ENCODE assay signal across 8 cellular contexts in the genomic region with DNA sequence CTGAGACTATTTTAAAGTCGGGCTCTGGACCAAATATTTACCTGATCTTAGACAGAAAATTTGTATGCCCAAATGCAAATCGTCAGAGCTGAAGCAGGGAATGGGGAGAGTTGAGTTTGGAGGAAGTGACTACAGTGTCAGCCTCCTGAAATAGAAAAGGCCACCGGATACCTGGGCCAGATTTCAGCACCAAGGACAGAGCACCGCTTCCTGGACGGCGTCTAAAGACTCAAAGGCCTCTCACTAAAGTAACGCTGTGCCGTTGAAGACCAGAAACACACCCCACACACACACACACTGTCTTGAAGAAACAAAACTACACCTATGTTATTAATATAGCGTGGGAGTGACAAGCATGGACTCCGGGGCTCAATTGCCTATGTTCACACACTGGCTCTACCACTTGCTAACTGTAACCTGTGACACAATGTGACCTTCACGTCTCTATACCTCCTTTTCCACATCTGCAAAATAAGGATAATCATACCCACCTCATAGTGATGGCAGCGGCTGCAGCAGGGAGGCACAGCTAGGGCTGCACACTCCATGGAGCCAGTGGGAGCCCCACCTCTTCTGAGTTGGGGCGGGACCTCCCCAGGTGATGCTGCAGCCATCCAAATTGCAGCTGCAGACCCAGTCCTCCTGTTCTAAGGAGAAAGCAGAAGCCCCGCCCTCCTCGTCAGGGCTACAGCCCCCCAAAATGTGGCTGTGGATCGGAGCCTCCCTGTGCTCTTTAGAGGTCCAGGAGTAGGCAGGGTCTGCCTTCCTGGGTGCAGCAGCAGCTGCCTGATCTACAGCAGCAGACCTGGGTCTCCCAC. TPM values are rescaled to one million over a fixed set of nuclear protein-coding genes. Genes with fewer than 3 reads are reported as not detected.
DNase-seq lines count a peak whose midpoint lies in the region; ATAC-seq and TF ChIP-seq lines count a peak whose summit lies in the region.

No MANE protein-coding gene starts in this region.

- no peaks in the 10 kb centered on the region for H3K36me3 ChIP-seq in BE2C

- H3K27me3 ChIP-seq in BE2C: peaks cover 19% of the 10 kb centered on the region

- no peak overlapping the region for H3K4me3 ChIP-seq in BE2C (ENCODE audit: low read depth, low read length)

- DNase-seq in EL (peak; percentile 37), NCI-H1048 (lab: John Stamatoyannopoulos, UW) (peak; percentile 64), activated T-cell treated with anti-CD3 and anti-CD28 coated beads for 1 hour (ENCODE audit: low read depth) (peak; percentile 62), foreskin melanocyte (peak; percentile 14), BE2C (no peak), NCI-H748 treated with DMSO at 0.1 percent for 48 hours (lab: John Stamatoyannopoulos, UW) (no peak)
- DNase-seq in stimulated activated CD4-positive, alpha-beta T cell treated with anti-CD3 and anti-CD28 coated beads, Interleukin-12 subunit alpha, Interleukin-12 subunit beta, amount 100 ng/mL, for 48 hours (ENCODE audit: low read depth in 2 of 3, low spot score in 1 of 3): peak; percentile 20 to 55 (median 42)

- ATAC-seq in HG02884 (IDR thresholded peaks at IDR 0.05; ENCODE audit: unreplicated experiment): no peak

- no peaks in the 10 kb centered on the region for H3K4me1 ChIP-seq in BE2C

- no peak for TF ChIP-seq CTCF in BE2C (IDR thresholded peaks at IDR 0.05; ENCODE audit: low read depth, low read length)

- H3K9me3 ChIP-seq in BE2C: no peaks in the 10 kb centered on the region

RNA-seq across cellular contexts. Expression of a gene that starts 35.6 kb away (rescaled TPM):
- polyA plus RNA-seq in BE2C (2012; ENCODE audit: insufficient read depth, insufficient read length, low read depth): not detected

RNA-seq across cellular contexts. Expression of a gene that starts 38.3 kb away (rescaled TPM):
- polyA plus RNA-seq in BE2C (2012; ENCODE audit: insufficient read depth, insufficient read length, low read depth): not detected

RNA-seq across cellular contexts. Expression of a gene that starts 54.3 kb away (rescaled TPM):
- not detected for polyA plus RNA-seq in BE2C (2012; ENCODE audit: insufficient read depth, insufficient read length, low read depth)

Comparison
In these comparisons a context has a peak if more than half of its experiments do, and no peak if none do; other contexts are left out.
1. DNase-seq: peak in EL (single experiment), NCI-H1048 (single experiment), activated T-cell treated with anti-CD3 and anti-CD28 coated beads for 1 hour (single experiment), foreskin melanocyte (single experiment) and stimulated activated CD4-positive, alpha-beta T cell treated with anti-CD3 and anti-CD28 coated beads, Interleukin-12 subunit alpha, Interleukin-12 subunit beta, amount 100 ng/mL, for 48 hours (3 of 3); none in BE2C (single experiment) and NCI-H748 treated with DMSO at 0.1 percent for 48 hours (single experiment).